Comparison of ENCODE assay signal across 22 cellular contexts in the genomic region with DNA sequence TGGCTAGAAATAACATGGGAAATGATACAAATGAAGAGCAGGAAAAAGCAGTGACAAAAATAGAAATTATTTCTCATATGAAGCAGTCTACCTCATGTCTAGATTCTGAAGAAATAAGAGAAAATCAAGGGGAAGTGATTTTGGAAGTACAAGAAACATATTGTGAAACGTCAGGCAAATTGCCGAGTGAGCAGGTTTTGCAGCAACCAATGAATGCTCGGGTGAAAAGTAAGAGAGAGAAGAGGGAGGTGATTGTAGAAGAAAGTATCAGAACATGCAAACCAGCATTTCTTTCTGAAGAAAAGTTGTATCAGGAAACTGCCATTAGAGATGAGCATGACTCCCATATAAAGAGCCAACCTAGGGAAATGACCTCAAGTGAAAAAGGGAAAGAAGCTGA.
DNase-seq lines count a peak whose midpoint lies in the region; ATAC-seq and TF ChIP-seq lines count a peak whose summit lies in the region.
"Had no signal": no experiment of that assay in that cellular context is flagged by ENCODE, and none has a peak within 500 bp of the region (broad histone marks: within the 10 kb centered on the region; RNA-seq: fewer than 3 reads in every experiment).

No MANE protein-coding gene starts in this region.

- H3K27ac ChIP-seq in CD8-positive, alpha-beta T cell (ENCODE audit: low read depth, low read length): no peak overlapping the region
- H3K27ac ChIP-seq: left ventricle myocardium inferior, tibial nerve had no signal

- peaks cover 97% of the 10 kb centered on the region for H3K36me3 Mint-ChIP-seq in CD8-positive, alpha-beta T cell

- CTCF ChIA-PET in CD8-positive, alpha-beta T cell (lab: Charles Lee): no interaction called here

- peak overlapping the region; percentile 34 for H3K27ac Mint-ChIP-seq in CD8-positive, alpha-beta T cell
- H3K27ac Mint-ChIP-seq: endodermal cell had no signal

- no peak for ATAC-seq in CD8-positive, alpha-beta T cell
- ATAC-seq in HG03280 (IDR thresholded peaks at IDR 0.05; ENCODE audit: unreplicated experiment) (no peak), HG03342 (IDR thresholded peaks at IDR 0.05; ENCODE audit: unreplicated experiment) (no peak)
- ATAC-seq: activated CD4-positive, alpha-beta T cell treated with anti-CD3 and anti-CD28 coated beads for 36 hours; body of pancreas had no signal

- POLR2A ChIA-PET in CD8-positive, alpha-beta T cell (lab: Charles Lee): no interaction called here

- DNase-seq in CD1c-positive myeloid dendritic cell (ENCODE audit: extremely low spot score) (peak; percentile 16), amniotic epithelial cell (ENCODE audit: low read depth) (peak; percentile 31), medulla oblongata (ENCODE audit: extremely low spot score) (peak; percentile 39), NCI-H2081 treated with DMSO at 0.1 percent for 48 hours (lab: John Stamatoyannopoulos, UW) (no peak)
- DNase-seq in CD8-positive, alpha-beta T cell: no peak
- DNase-seq: activated CD4-positive, alpha-beta T cell treated with anti-CD3 and anti-CD28 coated beads for 36 hours; activated CD8-positive, alpha-beta memory T cell treated with anti-CD3 and anti-CD28 coated beads, Interleukin-2, amount 50 U/mL, for 4 hours; activated naive CD8-positive, alpha-beta T cell treated with anti-CD3 and anti-CD28 coated beads, Interleukin-2, amount 10 ng/mL, durations not matched to agents 7 days and 5 days; Calu3; EL; endodermal cell; heart left ventricle; left ventricle myocardium inferior; MG63; NCI-H1436 treated with DMSO at 0.1 percent for 48 hours; NCI-H524; small intestine; stimulated activated naive CD4-positive, alpha-beta T cell treated with Interleukin-2 at 50 U/mL for 16 hours had no signal

- H3K4me1 ChIP-seq in CD8-positive, alpha-beta T cell (ENCODE audit: insufficient read depth, low read length): no peaks in the 10 kb centered on the region
- H3K4me1 ChIP-seq: body of pancreas, left ventricle myocardium inferior, tibial nerve had no signal

- H3K9me3 ChIP-seq in CD8-positive, alpha-beta T cell (ENCODE audit: low read length): no peaks in the 10 kb centered on the region
- H3K9me3 ChIP-seq: body of pancreas, heart left ventricle, left ventricle myocardium inferior, MG63, tibial nerve had no signal

- H3K36me3 ChIP-seq in CD8-positive, alpha-beta T cell (ENCODE audit: insufficient read depth, low read length): peaks cover 49% of the 10 kb centered on the region

- intact Hi-C loops in CD8-positive, alpha-beta T cell (cut with DNase I, micrococcal nuclease): no loop called here

- no peak overlapping the region for H3K4me3 Mint-ChIP-seq in CD8-positive, alpha-beta T cell
- H3K4me3 Mint-ChIP-seq: activated CD4-positive, alpha-beta T cell treated with anti-CD3 and anti-CD28 coated beads for 36 hours; activated naive CD8-positive, alpha-beta T cell treated with anti-CD3 and anti-CD28 coated beads, Interleukin-2, amount 10 ng/mL, durations not matched to agents 7 days and 5 days; endodermal cell had no signal

- no peak for TF ChIP-seq CTCF in CD8-positive, alpha-beta T cell (IDR thresholded peaks at IDR 0.05)

- no peaks in the 10 kb centered on the region for H3K27me3 ChIP-seq in CD8-positive, alpha-beta T cell (ENCODE audit: insufficient read depth, low read length)
- H3K27me3 ChIP-seq: body of pancreas, heart left ventricle, MG63, tibial nerve had no signal

- H3K27me3 Mint-ChIP-seq in CD8-positive, alpha-beta T cell (ENCODE audit: low read depth): no peaks in the 10 kb centered on the region
- H3K27me3 Mint-ChIP-seq: activated CD4-positive, alpha-beta T cell treated with anti-CD3 and anti-CD28 coated beads for 36 hours; activated naive CD8-positive, alpha-beta T cell treated with anti-CD3 and anti-CD28 coated beads, Interleukin-2, amount 10 ng/mL, durations not matched to agents 7 days and 5 days had no signal

- no peak overlapping the region for H3K4me3 ChIP-seq in CD8-positive, alpha-beta T cell (ENCODE audit: low read depth, low read length)
- H3K4me3 ChIP-seq: body of pancreas, heart left ventricle, left ventricle myocardium inferior, MG63, tibial nerve had no signal

- H3K4me1 Mint-ChIP-seq in CD8-positive, alpha-beta T cell (ENCODE audit: low read depth): peaks cover 10% of the 10 kb centered on the region

- H3K9me3 Mint-ChIP-seq in CD8-positive, alpha-beta T cell: no peaks in the 10 kb centered on the region
- H3K9me3 Mint-ChIP-seq: activated naive CD8-positive, alpha-beta T cell treated with anti-CD3 and anti-CD28 coated beads, Interleukin-2, amount 10 ng/mL, durations not matched to agents 7 days and 5 days; endodermal cell had no signal

Comparison
In these comparisons a context has a peak if more than half of its experiments do, and no peak if none do; other contexts are left out.
1. DNase-seq: peak in CD1c-positive myeloid dendritic cell (single experiment), amniotic epithelial cell (single experiment) and medulla oblongata (single experiment); none in CD8-positive, alpha-beta T cell (0 of 7) and NCI-H2081 treated with DMSO at 0.1 percent for 48 hours (single experiment).